1 cellular context compared by ENCODE assay signal in genomic region chr10:30013684-30014246, GRCh38.
TF ChIP-seq lines count a peak whose summit lies in the region.

No MANE protein-coding gene starts in this region.

TF ChIP-seq in HepG2, 621 proteins besides CTCF, POLR2A, EP300 and RAD21 (continued from another document):
- TF ChIP-seq ZNF34 (CRISPR knock-in tag; IDR thresholded peaks at IDR 0.05; ENCODE audit: borderline replicate concordance): no peak
- TF ChIP-seq SAFB2 (CRISPR knock-in tag; IDR thresholded peaks at IDR 0.05; ENCODE audit: borderline replicate concordance, low read depth): no peak
- TF ChIP-seq GFI1 (CRISPR knock-in tag; IDR thresholded peaks at IDR 0.05; ENCODE audit: borderline replicate concordance): no peak
- no peak for TF ChIP-seq RBFOX2 (IDR thresholded peaks at IDR 0.05; ENCODE audit: low read depth, low read length)
- TF ChIP-seq ATAD3A (CRISPR knock-in tag; IDR thresholded peaks at IDR 0.05): no peak
- TF ChIP-seq DNMT3B (CRISPR knock-in tag; conservative IDR thresholded peaks at IDR 0.05): no peak
